Comparison of ENCODE assay signal across 26 cellular contexts in the genomic region with DNA sequence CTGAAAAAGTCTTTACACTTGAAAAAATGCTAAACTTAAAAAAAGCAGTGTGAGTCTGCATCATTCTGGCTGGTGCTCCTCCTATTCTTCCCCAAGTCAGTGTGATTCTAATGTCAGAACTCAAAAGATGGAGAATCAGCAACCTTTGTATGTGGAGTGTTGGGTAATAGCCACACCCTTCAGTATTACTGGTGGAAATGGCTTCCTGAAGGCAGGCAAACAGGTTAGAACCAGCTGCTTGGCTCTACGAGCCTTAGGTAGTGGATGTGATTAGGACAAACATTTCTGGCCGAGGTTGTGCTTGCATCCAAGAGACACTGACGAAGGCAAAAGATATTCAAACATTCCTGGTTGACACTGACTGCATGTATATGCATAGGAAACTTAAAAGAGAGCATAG.
"Had no signal": no experiment of that assay in that cellular context is flagged by ENCODE, and none has a peak within 500 bp of the region (broad histone marks: within the 10 kb centered on the region; RNA-seq: fewer than 3 reads in every experiment).

No MANE protein-coding gene starts in this region.

- H3K4me2 ChIP-seq: hepatocyte had no signal

- H3K4me1 ChIP-seq: gastroesophageal sphincter, heart left ventricle, lower lobe of right lung, parathyroid adenoma, testis, tibial artery had no signal

- H3K79me2 ChIP-seq: hepatocyte, parathyroid adenoma had no signal

- H3K36me3 ChIP-seq: gastroesophageal sphincter, heart left ventricle, lower lobe of right lung, tibial artery had no signal

- ATAC-seq: esophagus mucosa; gastroesophageal sphincter; heart left ventricle; left colon; left ventricle myocardium superior; lower lobe of right lung; naive thymus-derived CD8-positive, alpha-beta T cell; sciatic nerve; stimulated activated effector memory CD8-positive, alpha-beta T cell treated with anti-CD3 and anti-CD28 coated beads, Interleukin-12 subunit alpha, Interleukin-12 subunit beta, amount 100 ng/mL, for 72 hours had no signal

- H3K9me3 ChIP-seq: gastroesophageal sphincter, lower lobe of right lung, testis, tibial artery had no signal

- H3K27ac ChIP-seq: dorsolateral prefrontal cortex, epithelial cell of prostate, gastroesophageal sphincter, heart left ventricle, hepatocyte, lower lobe of right lung, parathyroid adenoma, testis, tibial artery had no signal

- H3K9ac ChIP-seq: parathyroid adenoma had no signal

- H2AFZ ChIP-seq: hepatocyte, parathyroid adenoma had no signal

- H3K27me3 ChIP-seq: dorsolateral prefrontal cortex, gastroesophageal sphincter, heart left ventricle, hepatocyte, testis, tibial artery had no signal

- DNase-seq: cerebellar nuclear complex; dorsolateral prefrontal cortex; effector CD4-positive, alpha-beta T cell; foreskin fibroblast; heart left ventricle; immature natural killer cell; islet precursor cell; kidney glomerular epithelial cell; left colon; left ventricle myocardium superior; lower lobe of right lung; naive thymus-derived CD8-positive, alpha-beta T cell; nephron progenitor cell; stimulated activated CD4-positive, alpha-beta T cell treated with anti-CD3 and anti-CD28 coated beads, Interleukin-2, amount 100 ng/mL, for 24 hours; stimulated activated CD4-positive, alpha-beta T cell treated with anti-CD3 and anti-CD28 coated beads, Interleukin-4, amount 100 ng/mL, for 24 hours; stimulated activated naive CD4-positive, alpha-beta T cell treated with Interleukin-2 at 50 U/mL for 16 hours; substantia nigra; testis; tibial artery had no signal

- H3K4me3 ChIP-seq: dorsolateral prefrontal cortex, gastroesophageal sphincter, heart left ventricle, hepatocyte, lower lobe of right lung, testis, tibial artery had no signal
